10 cellular contexts compared by ENCODE assay signal in genomic region chr9:16100596-16101091, GRCh38.
DNase-seq lines count a peak whose midpoint lies in the region; TF ChIP-seq lines count a peak whose summit lies in the region.
"Had no signal": no experiment of that assay in that cellular context is flagged by ENCODE, and none has a peak within 500 bp of the region (broad histone marks: within the 10 kb centered on the region; RNA-seq: fewer than 3 reads in every experiment).

No MANE protein-coding gene starts in this region.

- intact Hi-C loops in ovary (cut with DNase I) = no loop called here

- H3K27me3 ChIP-seq in ovary = no peaks in the 10 kb centered on the region

- peaks cover 24% of the 10 kb centered on the region for H3K4me1 ChIP-seq in ovary (ENCODE audit: insufficient read depth)

- DNase-seq in AG20443 (ENCODE audit: low spot score) (peak; percentile 56), choroid plexus epithelial cell (ENCODE audit: low read depth) (peak; percentile 99), hippocampal formation (lab: John Stamatoyannopoulos, UW) (peak; percentile 6 to 45), ovary (peak; percentile 71 to 84 (median 78)), NCI-H2107 treated with DMSO at 0.1 percent for 48 hours (lab: John Stamatoyannopoulos, UW; ENCODE audit: unreplicated experiment) (no peak), GM10266 (ENCODE audit: extremely low spot score) (no peak)
- DNase-seq in stimulated activated naive CD4-positive, alpha-beta T cell treated with Interleukin-2 at 50 U/mL for 16 hours (lab: John Stamatoyannopoulos, UW) = no peak
- DNase-seq in activated CD4-positive, alpha-beta T cell treated with anti-CD3 and anti-CD28 coated beads, Interleukin-2, amount 50 U/mL, for 4 hours = no peak
- DNase-seq: activated CD4-positive, alpha-beta T cell treated with anti-CD3 and anti-CD28 coated beads for 48 hours; EL had no signal

- H3K27ac ChIP-seq in ovary = peak overlapping the region in 1 of 2 donors; percentile 65

- H3K4me3 ChIP-seq in choroid plexus epithelial cell (ENCODE audit: low read depth, low read length) = no peak overlapping the region
- H3K4me3 ChIP-seq in ovary = no peak overlapping the region

- 9 to 33% (median 30%) methylated on average over 7 to 8 of the region's 8 CpGs for WGBS in ovary, 3 donors

- no peak for TF ChIP-seq EP300 in ovary (IDR thresholded peaks at IDR 0.05)

- TF ChIP-seq POLR2A in ovary (IDR thresholded peaks at IDR 0.05) = no peak

- no peaks in the 10 kb centered on the region for H3K36me3 ChIP-seq in ovary

- no peak for TF ChIP-seq CTCF in choroid plexus epithelial cell (conservative IDR thresholded peaks at IDR 0.05; ENCODE audit: low read depth, low read length)
- TF ChIP-seq CTCF in ovary (IDR thresholded peaks at IDR 0.05) = no peak
- no peak for TF ChIP-seq CTCF in GM10266 (IDR thresholded peaks at IDR 0.05; ENCODE audit: control insufficient read depth, insufficient read depth, low read depth, missing control alignments)

- H3K9me3 ChIP-seq in ovary = no peaks in the 10 kb centered on the region

Comparison
In these comparisons a context has a peak if more than half of its experiments do, and no peak if none do; other contexts are left out.
1. DNase-seq: peak in AG20443 (single experiment), choroid plexus epithelial cell (single experiment), hippocampal formation (2 of 2) and ovary (5 of 5); none in stimulated activated naive CD4-positive, alpha-beta T cell treated with Interleukin-2 at 50 U/mL for 16 hours (single experiment), NCI-H2107 treated with DMSO at 0.1 percent for 48 hours (single experiment), GM10266 (single experiment) and activated CD4-positive, alpha-beta T cell treated with anti-CD3 and anti-CD28 coated beads, Interleukin-2, amount 50 U/mL, for 4 hours (0 of 2).